In the genomic region with DNA sequence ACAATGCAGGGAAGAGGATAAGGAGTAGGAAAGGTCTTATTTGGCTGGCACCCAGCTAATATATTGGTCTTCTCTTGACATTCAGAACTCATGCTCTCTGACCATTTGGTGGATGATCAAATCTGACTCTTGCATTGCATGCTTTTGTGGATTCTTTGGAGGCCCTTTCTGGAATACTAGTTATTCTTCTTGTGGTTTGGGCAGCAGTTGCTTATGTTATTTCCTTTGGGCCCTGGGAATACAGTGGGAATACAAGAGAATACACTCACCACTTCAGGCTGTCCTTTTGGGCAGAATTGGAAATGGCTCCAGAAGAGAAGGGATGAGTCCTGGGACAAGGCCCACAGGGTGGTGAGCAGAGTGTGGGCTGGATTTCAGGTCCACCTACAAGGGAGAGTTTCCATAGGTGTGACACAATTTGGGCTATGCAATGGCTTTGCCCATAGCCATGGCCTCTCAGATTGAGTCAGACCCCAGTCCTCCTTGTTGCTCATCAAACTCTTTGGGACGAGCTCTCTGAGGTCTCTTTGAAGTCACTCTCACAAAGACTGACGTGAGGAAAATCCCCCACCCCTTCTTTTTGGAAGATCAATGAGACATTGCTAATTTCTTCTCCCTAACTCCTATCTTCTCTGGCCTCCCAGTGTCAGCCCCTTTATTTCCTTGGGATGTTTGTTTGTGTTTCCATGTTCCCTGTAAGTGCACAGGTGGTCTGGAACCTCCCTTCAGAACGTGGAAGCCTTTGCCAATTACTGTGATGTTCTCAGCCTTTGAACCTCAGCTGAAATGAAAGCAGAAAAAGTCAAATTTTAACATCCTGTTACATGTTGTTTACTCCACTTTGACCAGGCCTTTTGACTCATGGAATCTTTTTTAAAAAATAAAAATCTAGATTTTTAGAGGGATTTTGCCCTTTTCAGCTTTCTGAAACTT, we compare ENCODE assay signal across 13 cellular contexts. TPM values are rescaled to one million over a fixed set of nuclear protein-coding genes. Genes with fewer than 3 reads are reported as not detected.
DNase-seq lines count a peak whose midpoint lies in the region; ATAC-seq and TF ChIP-seq lines count a peak whose summit lies in the region.
"Had no signal": no experiment of that assay in that cellular context is flagged by ENCODE, and none has a peak within 500 bp of the region (broad histone marks: within the 10 kb centered on the region; RNA-seq: fewer than 3 reads in every experiment).

No MANE protein-coding gene starts in this region.

- TF ChIP-seq CTCF in GM10248 (IDR thresholded peaks at IDR 0.05; ENCODE audit: control extremely low read depth, extremely low read depth, low read depth, missing control alignments) (no peak), SK-N-SH (IDR thresholded peaks at IDR 0.05) (no peak), adrenal gland (IDR thresholded peaks at IDR 0.05) (no peak)

- 62% methylated on average over 3 of the region's 3 CpGs for WGBS in SK-N-SH (ENCODE audit: low lambda C conversion rate)
- WGBS in adrenal gland, 4 donors, result 68 to 79% (median 73%) methylated on average over 3 of the region's 3 CpGs

- no peak overlapping the region for H3K9ac ChIP-seq in SK-N-SH

- CTCF ChIA-PET in GM10248 (lab: Yijun Ruan, JAX) (interaction anchor here (0.9 to 4.2 kb wide), 12 partner anchors 11 to 97 kb away, joined by 3 to 26 read pairs (median 4); no protein-coding TSS in a partner anchor), SK-N-SH (lab: Yijun Ruan, JAX) (interaction anchor here (0.6 to 2.9 kb wide), 4 partner anchors 13 to 155 kb away, joined by 3 to 8 read pairs (median 5); no protein-coding TSS in a partner anchor)

- H3K4me1 ChIP-seq in SK-N-SH (ENCODE audit: control insufficient read depth in 1 of 2, insufficient read depth in 2 of 2, low read depth in 1 of 2, low read length in 1 of 2) (peaks cover 0 to 14% of the 10 kb centered on the region in 2 experiments; a peak in 1 of 4 replicates), adrenal gland (replicated peaks in 1 of 2) (peaks cover 4 to 6% of the 10 kb centered on the region in 2 donors)

- no peak overlapping the region for H3K4me2 ChIP-seq in SK-N-SH

- H3K27ac ChIP-seq in SK-N-SH (ENCODE audit: low read depth in 2 of 2, low read length in 1 of 2) (no peak overlapping the region), adrenal gland (no peak overlapping the region)
- H3K27ac ChIP-seq: C4-2B had no signal

- TF ChIP-seq EP300 in SK-N-SH (IDR thresholded peaks at IDR 0.05; ENCODE audit: borderline replicate concordance in 1 of 2, low read depth in 1 of 2, low read length in 1 of 2), result no peak

- no peaks in the 10 kb centered on the region for H4K20me1 ChIP-seq in SK-N-SH (ENCODE audit: insufficient read depth)

- peak overlapping the region; percentile 99 for H3K27ac Mint-ChIP-seq in activated T-cell treated with anti-CD3 and anti-CD28 coated beads, Interleukin-2, amount 50 U/mL, for 24 hours

- H3K9me2 ChIP-seq in SK-N-SH, result no peaks in the 10 kb centered on the region

- H3K27me3 Mint-ChIP-seq in activated T-cell treated with anti-CD3 and anti-CD28 coated beads, Interleukin-2, amount 50 U/mL, for 24 hours, result no peaks in the 10 kb centered on the region

- ATAC-seq in HG02642 (IDR thresholded peaks at IDR 0.05; ENCODE audit: poor library complexity, unreplicated experiment) (peak; percentile 58), GM21619 (IDR thresholded peaks at IDR 0.05; ENCODE audit: unreplicated experiment) (no peak)

- peaks cover 31% of the 10 kb centered on the region for H3F3A ChIP-seq in SK-N-SH (replicated peaks; ENCODE audit: insufficient read depth)

- H3K9me3 ChIP-seq in SK-N-SH (no peaks in the 10 kb centered on the region), adrenal gland (replicated peaks in 1 of 3) (no peaks in the 10 kb centered on the region)

- no peaks in the 10 kb centered on the region for H3K36me3 Mint-ChIP-seq in activated T-cell treated with anti-CD3 and anti-CD28 coated beads, Interleukin-2, amount 50 U/mL, for 24 hours (ENCODE audit: low read depth)

- peak overlapping the region; percentile 68 for H3K4me3 Mint-ChIP-seq in activated T-cell treated with anti-CD3 and anti-CD28 coated beads, Interleukin-2, amount 50 U/mL, for 24 hours

- DNase-seq in GM10248 (ENCODE audit: extremely low spot score) (peak; percentile 27), SK-N-SH (no peak), adrenal gland (no peak), SHP77 (lab: John Stamatoyannopoulos, UW) (no peak)
- peak; percentile 47 for DNase-seq in activated T-cell treated with anti-CD3 and anti-CD28 coated beads, Interleukin-2, amount 50 U/mL, for 24 hours
- DNase-seq in stimulated activated CD4-positive, alpha-beta T cell treated with anti-CD3 and anti-CD28 coated beads, Interleukin-12 subunit alpha, Interleukin-12 subunit beta, amount 100 ng/mL, for 4 hours, result peak; percentile 22
- DNase-seq: GOT3, kidney glomerular epithelial cell, NCI-H1092 had no signal

- no peaks in the 10 kb centered on the region for H3K27me3 ChIP-seq in SK-N-SH (ENCODE audit: insufficient read depth)
- no peaks in the 10 kb centered on the region for H3K27me3 ChIP-seq in adrenal gland

- H3K4me3 ChIP-seq in SK-N-SH (ENCODE audit: low read depth in 2 of 2, low read length in 1 of 2), result no peak overlapping the region
- no peak overlapping the region for H3K4me3 ChIP-seq in adrenal gland

- H3K9me3 Mint-ChIP-seq in activated T-cell treated with anti-CD3 and anti-CD28 coated beads, Interleukin-2, amount 50 U/mL, for 24 hours, result no peaks in the 10 kb centered on the region

- no peak for TF ChIP-seq POLR2A in adrenal gland (IDR thresholded peaks at IDR 0.05)

- H2AFZ ChIP-seq in SK-N-SH (ENCODE audit: low read depth), result no peak overlapping the region

- H3K79me2 ChIP-seq in SK-N-SH (ENCODE audit: insufficient read depth), result no peaks in the 10 kb centered on the region

- H3K4me1 Mint-ChIP-seq in activated T-cell treated with anti-CD3 and anti-CD28 coated beads, Interleukin-2, amount 50 U/mL, for 24 hours (ENCODE audit: low read depth), result peaks cover 67% of the 10 kb centered on the region

- POLR2A ChIA-PET in GM10248 (lab: Yijun Ruan, JAX) (no interaction called here), SK-N-SH (lab: Yijun Ruan, JAX) (no interaction called here)

- no peaks in the 10 kb centered on the region for H3K36me3 ChIP-seq in SK-N-SH (replicated peaks in 1 of 2; ENCODE audit: control insufficient read depth in 1 of 2, insufficient read depth in 2 of 2, low read length in 1 of 2)
- H3K36me3 ChIP-seq in adrenal gland (replicated peaks in 1 of 2), result no peaks in the 10 kb centered on the region

- no peak for TF ChIP-seq RAD21 in SK-N-SH (IDR thresholded peaks at IDR 0.05; ENCODE audit: low read length)

- intact Hi-C loops in adrenal gland (cut with DNase I), result no loop called here

TF ChIP-seq in SK-N-SH, 30 proteins besides CTCF, POLR2A, EP300 and RAD21 (continues in another document):
- TF ChIP-seq YY1 (IDR thresholded peaks at IDR 0.05; ENCODE audit: low read depth) (no peak), TEAD4 (IDR thresholded peaks at IDR 0.05; ENCODE audit: borderline replicate concordance, insufficient read depth) (no peak), MXI1 (IDR thresholded peaks at IDR 0.05; ENCODE audit: low read depth, low read length) (no peak), FOXM1 (IDR thresholded peaks at IDR 0.05; ENCODE audit: low read depth) (no peak), REST (IDR thresholded peaks at IDR 0.05; ENCODE audit: low read depth, low read length) (no peak), TAF1 (IDR thresholded peaks at IDR 0.05; ENCODE audit: borderline replicate concordance, low read depth, low read length) (no peak), RXRA (IDR thresholded peaks at IDR 0.05; ENCODE audit: borderline replicate concordance, low read depth) (no peak), GATA2 (CRISPR knock-in tag; IDR thresholded peaks at IDR 0.05) (no peak), EZH2phosphoT487 (IDR thresholded peaks at IDR 0.05; ENCODE audit: borderline replicate concordance, low read depth) (no peak), JUND (IDR thresholded peaks at IDR 0.05) (no peak)

RNA-seq across cellular contexts. Expression of gene HSD11B1, which starts 19.4 kb away (rescaled TPM):
- polyA plus RNA-seq in SK-N-SH (2012; rRNA removed) (0.23 and 0.37 TPM in 2 replicates), adrenal gland (1 to 10 TPM; 4.1 to 8.2 (median 4.7) TPM)
- 0.24 and 0.26 TPM in 2 replicates for polyA plus RNA-seq in SK-N-SH (2012; cell fraction: cytosol; rRNA removed)
- polyA plus RNA-seq in SK-N-SH (2012; cell fraction: nucleus; rRNA removed), result 0.08 and 0.14 TPM in 2 replicates
- 10 to 100 TPM in 5 of 8 donors, 1 to 10 TPM in 3; 2.5 to 29.6 (median 11.7) TPM for total RNA-seq in adrenal gland

RNA-seq across cellular contexts. Expression of gene TRAF3IP3, which starts 31.8 kb away (rescaled TPM):
- polyA plus RNA-seq in SK-N-SH (2012; rRNA removed), result 0.31 and 0.60 TPM in 2 replicates
- 0.27 and 0.39 TPM in 2 replicates for polyA plus RNA-seq in SK-N-SH (2012; cell fraction: cytosol; rRNA removed)
- polyA plus RNA-seq in SK-N-SH (2012; cell fraction: nucleus; rRNA removed), result 1.0 and 1.1 TPM in 2 replicates
- total RNA-seq in adrenal gland, result 1 to 10 TPM in 7 of 8 donors, under 1 TPM in 1; 0.88 to 9.8 (median 2.0) TPM
- polyA plus RNA-seq in adrenal gland, result 1 to 10 TPM; 1.0 to 3.8 (median 2.2) TPM
- total RNA-seq: epithelial cell of proximal tubule had no signal

RNA-seq across cellular contexts. Expression of gene G0S2, which starts 48.8 kb away (rescaled TPM):
- polyA plus RNA-seq in SK-N-SH (2012; rRNA removed) (32.5 and 43.2 TPM in 2 replicates), adrenal gland (100 to 1,000 TPM in 2 of 3 donors, 10 to 100 TPM in 1; 48.5 to 504 (median 265) TPM)
- polyA plus RNA-seq in SK-N-SH (2012; cell fraction: cytosol; rRNA removed), result 34.0 and 38.5 TPM in 2 replicates
- 12.1 and 24.4 TPM in 2 replicates for polyA plus RNA-seq in SK-N-SH (2012; cell fraction: nucleus; rRNA removed)
- total RNA-seq in adrenal gland, result 100 to 1,000 TPM in 7 of 8 donors, 10 to 100 TPM in 1; 65.3 to 901 (median 295) TPM

Comparison
In these comparisons a context has a peak if more than half of its experiments do, and no peak if none do; other contexts are left out.
1. DNase-seq: peak in GM10248 (single experiment), activated T-cell treated with anti-CD3 and anti-CD28 coated beads, Interleukin-2, amount 50 U/mL, for 24 hours (single experiment) and stimulated activated CD4-positive, alpha-beta T cell treated with anti-CD3 and anti-CD28 coated beads, Interleukin-12 subunit alpha, Interleukin-12 subunit beta, amount 100 ng/mL, for 4 hours (single experiment); none in SK-N-SH (single experiment), adrenal gland (0 of 7) and SHP77 (0 of 2).